Comparison of ENCODE assay signal across 29 cellular contexts in the genomic region with DNA sequence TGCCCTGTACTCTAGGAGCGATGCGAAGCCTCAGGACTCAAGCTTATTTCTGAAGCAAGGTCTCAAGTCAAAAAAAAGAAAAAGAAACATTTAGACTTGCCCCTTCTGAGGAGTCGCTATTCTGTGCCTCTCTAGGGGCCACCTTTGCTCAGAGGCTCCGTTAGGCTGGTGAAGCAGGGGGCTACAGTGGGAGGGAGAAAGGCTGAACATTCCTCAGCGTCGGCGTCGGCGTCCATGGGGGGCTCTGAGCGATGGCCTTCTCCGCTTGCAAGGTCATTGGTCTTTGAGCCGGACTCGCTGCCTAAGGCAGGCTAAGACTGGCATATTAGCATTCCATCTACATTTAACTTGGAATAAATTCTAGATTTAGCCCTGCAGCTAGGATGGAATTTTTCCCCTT.
"Had no signal": no experiment of that assay in that cellular context is flagged by ENCODE, and none has a peak within 500 bp of the region (broad histone marks: within the 10 kb centered on the region; RNA-seq: fewer than 3 reads in every experiment).

No MANE protein-coding gene starts in this region.

- H3K4me1 ChIP-seq: psoas muscle, uterus had no signal

- H3K4me1 Mint-ChIP-seq: activated naive CD4-positive, alpha-beta T cell treated with anti-CD3 and anti-CD28 coated beads, Interleukin-2, amount 50 U/mL, for 24 hours; activated naive CD8-positive, alpha-beta T cell treated with anti-CD3 and anti-CD28 coated beads, Interleukin-2, amount 50 U/mL, for 24 hours; activated T-helper 17 cell treated with anti-CD3 and anti-CD28 coated beads, Interleukin-2, amount 50 U/mL, for 72 hours; naive B cell; stimulated activated naive B cell treated with anti-CD40 and anti-IgM and Interleukin-4, amounts not matched to agents 10 μg/mL and 1 μg/mL and 100 μg/mL, for 72 hours; T-cell had no signal

- DNase-seq: activated CD4-positive, alpha-beta T cell treated with anti-CD3 and anti-CD28 coated beads for 4 hours; activated CD4-positive, alpha-beta T cell treated with anti-CD3 and anti-CD28 coated beads, Interleukin-2, amount 50 U/mL, for 48 hours; activated CD8-positive, alpha-beta memory T cell treated with anti-CD3 and anti-CD28 coated beads, Interleukin-2, amount 50 U/mL, for 4 hours; activated gamma-delta T cell treated with Interleukin-2 at 50 U/mL for 16 hours; activated naive CD8-positive, alpha-beta T cell treated with anti-CD3 and anti-CD28 coated beads, Interleukin-2, amount 50 U/mL, for 24 hours; activated T-cell treated with anti-CD3 and anti-CD28 coated beads, Interleukin-2, amount 50 U/mL, for 4 hours; foreskin fibroblast; heart left ventricle; hypothalamus; kidney glomerular epithelial cell; left ventricle myocardium inferior; naive B cell; nephron progenitor cell; nucleus accumbens; psoas muscle; right cardiac atrium; stimulated activated CD4-positive, alpha-beta T cell treated with anti-CD3 and anti-CD28 coated beads, Interleukin-15, amount 100 ng/mL, for 24 hours; stimulated activated CD4-positive, alpha-beta T cell treated with anti-CD3 and anti-CD28 coated beads, Interleukin-2, amount 100 ng/mL, for 24 hours; stimulated activated naive B cell treated with anti-CD40 and anti-IgM and Interleukin-4, amounts not matched to agents 10 μg/mL and 1 μg/mL and 100 μg/mL, for 72 hours; stomach; transverse colon; uterus had no signal

- H3K27ac ChIP-seq: heart left ventricle, left ventricle myocardium inferior, parathyroid adenoma, psoas muscle, transverse colon, uterus had no signal

- H3K27me3 Mint-ChIP-seq: activated naive CD4-positive, alpha-beta T cell treated with anti-CD3 and anti-CD28 coated beads, Interleukin-2, amount 50 U/mL, for 24 hours; activated naive CD8-positive, alpha-beta T cell treated with anti-CD3 and anti-CD28 coated beads, Interleukin-2, amount 50 U/mL, for 24 hours had no signal

- H3K9ac ChIP-seq: parathyroid adenoma had no signal

- H3K27me3 ChIP-seq: heart left ventricle, stomach, transverse colon, uterus had no signal

- H3K4me3 Mint-ChIP-seq: activated naive CD4-positive, alpha-beta T cell treated with anti-CD3 and anti-CD28 coated beads, Interleukin-2, amount 50 U/mL, for 24 hours; activated naive CD8-positive, alpha-beta T cell treated with anti-CD3 and anti-CD28 coated beads, Interleukin-2, amount 50 U/mL, for 24 hours; activated T-cell treated with anti-CD3 and anti-CD28 coated beads, Interleukin-2, amount 50 U/mL, for 4 hours; activated T-helper 17 cell treated with anti-CD3 and anti-CD28 coated beads, Interleukin-2, amount 50 U/mL, for 72 hours; nephron progenitor cell; stimulated activated naive B cell treated with anti-CD40 and anti-IgM and Interleukin-4, amounts not matched to agents 10 μg/mL and 1 μg/mL and 100 μg/mL, for 72 hours; T-cell had no signal

- H3K4me3 ChIP-seq: coronary artery, heart left ventricle, left ventricle myocardium inferior, lung, psoas muscle, stomach, transverse colon, uterus had no signal

- H3K9me3 Mint-ChIP-seq: activated naive CD4-positive, alpha-beta T cell treated with anti-CD3 and anti-CD28 coated beads, Interleukin-2, amount 50 U/mL, for 24 hours; activated naive CD8-positive, alpha-beta T cell treated with anti-CD3 and anti-CD28 coated beads, Interleukin-2, amount 50 U/mL, for 24 hours; activated T-cell treated with anti-CD3 and anti-CD28 coated beads, Interleukin-2, amount 50 U/mL, for 4 hours; activated T-helper 17 cell treated with anti-CD3 and anti-CD28 coated beads, Interleukin-2, amount 50 U/mL, for 72 hours; T-cell had no signal

- H3K36me3 Mint-ChIP-seq: activated naive CD4-positive, alpha-beta T cell treated with anti-CD3 and anti-CD28 coated beads, Interleukin-2, amount 50 U/mL, for 24 hours; stimulated activated naive B cell treated with anti-CD40 and anti-IgM and Interleukin-4, amounts not matched to agents 10 μg/mL and 1 μg/mL and 100 μg/mL, for 72 hours; T-cell had no signal

- H3K36me3 ChIP-seq: heart left ventricle, left ventricle myocardium inferior, stomach, transverse colon, uterus had no signal

- ATAC-seq: activated naive CD8-positive, alpha-beta T cell treated with anti-CD3 and anti-CD28 coated beads, Interleukin-2, amount 50 U/mL, for 24 hours; activated T-cell treated with anti-CD3 and anti-CD28 coated beads, Interleukin-2, amount 50 U/mL, for 4 hours; activated T-helper 17 cell treated with anti-CD3 and anti-CD28 coated beads, Interleukin-2, amount 50 U/mL, for 72 hours; esophagus mucosa; heart left ventricle; psoas muscle; right cardiac atrium; stimulated activated naive B cell treated with anti-CD40 and anti-IgM and Interleukin-4, amounts not matched to agents 10 μg/mL and 1 μg/mL and 100 μg/mL, for 72 hours; T-cell had no signal

- H3K27ac Mint-ChIP-seq: activated naive CD4-positive, alpha-beta T cell treated with anti-CD3 and anti-CD28 coated beads, Interleukin-2, amount 50 U/mL, for 24 hours; activated naive CD8-positive, alpha-beta T cell treated with anti-CD3 and anti-CD28 coated beads, Interleukin-2, amount 50 U/mL, for 24 hours; activated T-helper 17 cell treated with anti-CD3 and anti-CD28 coated beads, Interleukin-2, amount 50 U/mL, for 72 hours; naive B cell; nephron progenitor cell; stimulated activated naive B cell treated with anti-CD40 and anti-IgM and Interleukin-4, amounts not matched to agents 10 μg/mL and 1 μg/mL and 100 μg/mL, for 72 hours; T-cell had no signal

- H3K79me2 ChIP-seq: parathyroid adenoma had no signal

- H3K9me3 ChIP-seq: heart left ventricle, left ventricle myocardium inferior, psoas muscle, stomach, transverse colon, uterus had no signal
